1 cellular context compared by ENCODE assay signal in the genomic region with DNA sequence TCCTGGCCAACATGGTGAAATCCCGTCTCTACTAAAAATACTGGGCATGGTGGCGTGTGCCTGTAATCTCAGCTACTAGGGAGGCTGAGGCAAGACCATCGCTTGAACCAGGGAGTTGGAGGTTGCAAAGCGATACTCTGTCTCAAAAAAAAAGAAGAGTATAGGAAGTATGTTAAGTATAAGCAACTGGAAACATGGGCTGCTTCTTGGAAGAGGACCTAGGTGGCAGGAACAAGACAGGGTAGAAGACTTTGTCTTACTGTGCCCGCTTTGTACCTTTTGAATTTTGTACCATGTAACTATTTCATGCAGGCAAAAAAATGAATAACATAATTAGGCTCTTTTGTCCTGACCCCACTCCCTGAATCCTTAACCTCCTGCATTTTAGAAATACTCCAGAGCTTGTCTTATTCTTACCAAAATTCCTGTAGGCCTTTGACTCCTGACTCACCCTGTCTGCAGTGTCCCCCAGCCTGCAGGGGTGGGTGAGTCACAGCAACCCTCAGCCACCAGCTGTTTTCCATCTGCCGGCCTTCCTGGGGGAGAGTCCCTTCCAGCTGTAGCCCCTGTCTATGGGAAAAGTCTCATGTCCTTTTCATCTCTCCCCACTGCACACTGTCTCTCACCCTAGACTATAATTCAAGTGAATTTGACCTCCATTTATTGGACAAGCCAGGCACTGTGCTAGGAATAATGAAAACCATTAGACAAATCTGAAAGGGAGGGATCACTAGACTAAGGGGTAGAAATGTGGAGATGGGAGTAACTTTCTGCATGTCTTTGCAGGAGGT.
TF ChIP-seq lines count a peak whose summit lies in the region.

No MANE protein-coding gene starts in this region.

TF ChIP-seq in HepG2, 621 proteins besides CTCF, POLR2A, EP300 and RAD21 (continued from another document and continues in another):
- TF ChIP-seq, protein P1, sequence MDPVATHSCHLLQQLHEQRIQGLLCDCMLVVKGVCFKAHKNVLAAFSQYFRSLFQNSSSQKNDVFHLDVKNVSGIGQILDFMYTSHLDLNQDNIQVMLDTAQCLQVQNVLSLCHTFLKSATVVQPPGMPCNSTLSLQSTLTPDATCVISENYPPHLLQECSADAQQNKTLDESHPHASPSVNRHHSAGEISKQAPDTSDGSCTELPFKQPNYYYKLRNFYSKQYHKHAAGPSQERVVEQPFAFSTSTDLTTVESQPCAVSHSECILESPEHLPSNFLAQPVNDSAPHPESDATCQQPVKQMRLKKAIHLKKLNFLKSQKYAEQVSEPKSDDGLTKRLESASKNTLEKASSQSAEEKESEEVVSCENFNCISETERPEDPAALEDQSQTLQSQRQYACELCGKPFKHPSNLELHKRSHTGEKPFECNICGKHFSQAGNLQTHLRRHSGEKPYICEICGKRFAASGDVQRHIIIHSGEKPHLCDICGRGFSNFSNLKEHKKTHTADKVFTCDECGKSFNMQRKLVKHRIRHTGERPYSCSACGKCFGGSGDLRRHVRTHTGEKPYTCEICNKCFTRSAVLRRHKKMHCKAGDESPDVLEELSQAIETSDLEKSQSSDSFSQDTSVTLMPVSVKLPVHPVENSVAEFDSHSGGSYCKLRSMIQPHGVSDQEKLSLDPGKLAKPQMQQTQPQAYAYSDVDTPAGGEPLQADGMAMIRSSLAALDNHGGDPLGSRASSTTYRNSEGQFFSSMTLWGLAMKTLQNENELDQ (CRISPR knock-in tag; IDR thresholded peaks at IDR 0.05; ENCODE audit: borderline replicate concordance) = no peak
- no peak for TF ChIP-seq FOXO1 (CRISPR knock-in tag; IDR thresholded peaks at IDR 0.05)
- TF ChIP-seq, protein P2, sequence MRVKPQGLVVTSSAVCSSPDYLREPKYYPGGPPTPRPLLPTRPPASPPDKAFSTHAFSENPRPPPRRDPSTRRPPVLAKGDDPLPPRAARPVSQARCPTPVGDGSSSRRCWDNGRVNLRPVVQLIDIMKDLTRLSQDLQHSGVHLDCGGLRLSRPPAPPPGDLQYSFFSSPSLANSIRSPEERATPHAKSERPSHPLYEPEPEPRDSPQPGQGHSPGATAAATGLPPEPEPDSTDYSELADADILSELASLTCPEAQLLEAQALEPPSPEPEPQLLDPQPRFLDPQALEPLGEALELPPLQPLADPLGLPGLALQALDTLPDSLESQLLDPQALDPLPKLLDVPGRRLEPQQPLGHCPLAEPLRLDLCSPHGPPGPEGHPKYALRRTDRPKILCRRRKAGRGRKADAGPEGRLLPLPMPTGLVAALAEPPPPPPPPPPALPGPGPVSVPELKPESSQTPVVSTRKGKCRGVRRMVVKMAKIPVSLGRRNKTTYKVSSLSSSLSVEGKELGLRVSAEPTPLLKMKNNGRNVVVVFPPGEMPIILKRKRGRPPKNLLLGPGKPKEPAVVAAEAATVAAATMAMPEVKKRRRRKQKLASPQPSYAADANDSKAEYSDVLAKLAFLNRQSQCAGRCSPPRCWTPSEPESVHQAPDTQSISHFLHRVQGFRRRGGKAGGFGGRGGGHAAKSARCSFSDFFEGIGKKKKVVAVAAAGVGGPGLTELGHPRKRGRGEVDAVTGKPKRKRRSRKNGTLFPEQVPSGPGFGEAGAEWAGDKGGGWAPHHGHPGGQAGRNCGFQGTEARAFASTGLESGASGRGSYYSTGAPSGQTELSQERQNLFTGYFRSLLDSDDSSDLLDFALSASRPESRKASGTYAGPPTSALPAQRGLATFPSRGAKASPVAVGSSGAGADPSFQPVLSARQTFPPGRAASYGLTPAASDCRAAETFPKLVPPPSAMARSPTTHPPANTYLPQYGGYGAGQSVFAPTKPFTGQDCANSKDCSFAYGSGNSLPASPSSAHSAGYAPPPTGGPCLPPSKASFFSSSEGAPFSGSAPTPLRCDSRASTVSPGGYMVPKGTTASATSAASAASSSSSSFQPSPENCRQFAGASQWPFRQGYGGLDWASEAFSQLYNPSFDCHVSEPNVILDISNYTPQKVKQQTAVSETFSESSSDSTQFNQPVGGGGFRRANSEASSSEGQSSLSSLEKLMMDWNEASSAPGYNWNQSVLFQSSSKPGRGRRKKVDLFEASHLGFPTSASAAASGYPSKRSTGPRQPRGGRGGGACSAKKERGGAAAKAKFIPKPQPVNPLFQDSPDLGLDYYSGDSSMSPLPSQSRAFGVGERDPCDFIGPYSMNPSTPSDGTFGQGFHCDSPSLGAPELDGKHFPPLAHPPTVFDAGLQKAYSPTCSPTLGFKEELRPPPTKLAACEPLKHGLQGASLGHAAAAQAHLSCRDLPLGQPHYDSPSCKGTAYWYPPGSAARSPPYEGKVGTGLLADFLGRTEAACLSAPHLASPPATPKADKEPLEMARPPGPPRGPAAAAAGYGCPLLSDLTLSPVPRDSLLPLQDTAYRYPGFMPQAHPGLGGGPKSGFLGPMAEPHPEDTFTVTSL (CRISPR knock-in tag; IDR thresholded peaks at IDR 0.05; ENCODE audit: borderline replicate concordance) = no peak
- TF ChIP-seq, protein P3, sequence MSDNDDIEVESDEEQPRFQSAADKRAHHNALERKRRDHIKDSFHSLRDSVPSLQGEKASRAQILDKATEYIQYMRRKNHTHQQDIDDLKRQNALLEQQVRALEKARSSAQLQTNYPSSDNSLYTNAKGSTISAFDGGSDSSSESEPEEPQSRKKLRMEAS (IDR thresholded peaks at IDR 0.05) = no peak
- no peak for TF ChIP-seq MEIS2 (CRISPR knock-in tag; IDR thresholded peaks at IDR 0.05)
- TF ChIP-seq, protein P4, sequence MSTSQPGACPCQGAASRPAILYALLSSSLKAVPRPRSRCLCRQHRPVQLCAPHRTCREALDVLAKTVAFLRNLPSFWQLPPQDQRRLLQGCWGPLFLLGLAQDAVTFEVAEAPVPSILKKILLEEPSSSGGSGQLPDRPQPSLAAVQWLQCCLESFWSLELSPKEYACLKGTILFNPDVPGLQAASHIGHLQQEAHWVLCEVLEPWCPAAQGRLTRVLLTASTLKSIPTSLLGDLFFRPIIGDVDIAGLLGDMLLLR (CRISPR knock-in tag; IDR thresholded peaks at IDR 0.05) = no peak
- TF ChIP-seq, protein P5, sequence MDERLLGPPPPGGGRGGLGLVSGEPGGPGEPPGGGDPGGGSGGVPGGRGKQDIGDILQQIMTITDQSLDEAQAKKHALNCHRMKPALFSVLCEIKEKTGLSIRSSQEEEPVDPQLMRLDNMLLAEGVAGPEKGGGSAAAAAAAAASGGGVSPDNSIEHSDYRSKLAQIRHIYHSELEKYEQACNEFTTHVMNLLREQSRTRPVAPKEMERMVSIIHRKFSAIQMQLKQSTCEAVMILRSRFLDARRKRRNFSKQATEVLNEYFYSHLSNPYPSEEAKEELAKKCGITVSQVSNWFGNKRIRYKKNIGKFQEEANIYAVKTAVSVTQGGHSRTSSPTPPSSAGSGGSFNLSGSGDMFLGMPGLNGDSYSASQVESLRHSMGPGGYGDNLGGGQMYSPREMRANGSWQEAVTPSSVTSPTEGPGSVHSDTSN (CRISPR knock-in tag; IDR thresholded peaks at IDR 0.05) = no peak
- no peak for TF ChIP-seq ONECUT2 (CRISPR knock-in tag; IDR thresholded peaks at IDR 0.05)
- no peak for TF ChIP-seq ELF1 (CRISPR knock-in tag; IDR thresholded peaks at IDR 0.05)
- TF ChIP-seq TCF12 (IDR thresholded peaks at IDR 0.05) = no peak
- no peak for TF ChIP-seq TCF12 (CRISPR knock-in tag; IDR thresholded peaks at IDR 0.05)
- TF ChIP-seq, protein P6, sequence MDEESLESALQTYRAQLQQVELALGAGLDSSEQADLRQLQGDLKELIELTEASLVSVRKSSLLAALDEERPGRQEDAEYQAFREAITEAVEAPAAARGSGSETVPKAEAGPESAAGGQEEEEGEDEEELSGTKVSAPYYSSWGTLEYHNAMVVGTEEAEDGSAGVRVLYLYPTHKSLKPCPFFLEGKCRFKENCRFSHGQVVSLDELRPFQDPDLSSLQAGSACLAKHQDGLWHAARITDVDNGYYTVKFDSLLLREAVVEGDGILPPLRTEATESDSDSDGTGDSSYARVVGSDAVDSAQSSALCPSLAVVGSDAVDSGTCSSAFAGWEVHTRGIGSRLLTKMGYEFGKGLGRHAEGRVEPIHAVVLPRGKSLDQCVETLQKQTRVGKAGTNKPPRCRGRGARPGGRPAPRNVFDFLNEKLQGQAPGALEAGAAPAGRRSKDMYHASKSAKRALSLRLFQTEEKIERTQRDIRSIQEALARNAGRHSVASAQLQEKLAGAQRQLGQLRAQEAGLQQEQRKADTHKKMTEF (CRISPR knock-in tag; IDR thresholded peaks at IDR 0.05) = no peak
- TF ChIP-seq, protein P7, sequence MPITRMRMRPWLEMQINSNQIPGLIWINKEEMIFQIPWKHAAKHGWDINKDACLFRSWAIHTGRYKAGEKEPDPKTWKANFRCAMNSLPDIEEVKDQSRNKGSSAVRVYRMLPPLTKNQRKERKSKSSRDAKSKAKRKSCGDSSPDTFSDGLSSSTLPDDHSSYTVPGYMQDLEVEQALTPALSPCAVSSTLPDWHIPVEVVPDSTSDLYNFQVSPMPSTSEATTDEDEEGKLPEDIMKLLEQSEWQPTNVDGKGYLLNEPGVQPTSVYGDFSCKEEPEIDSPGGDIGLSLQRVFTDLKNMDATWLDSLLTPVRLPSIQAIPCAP (CRISPR knock-in tag; IDR thresholded peaks at IDR 0.05; ENCODE audit: low read depth) = no peak
- TF ChIP-seq U2AF2 (IDR thresholded peaks at IDR 0.05; ENCODE audit: low read depth, low read length) = no peak
- no peak for TF ChIP-seq HNRNPL (IDR thresholded peaks at IDR 0.05; ENCODE audit: low read depth, low read length)
- TF ChIP-seq, protein P8, sequence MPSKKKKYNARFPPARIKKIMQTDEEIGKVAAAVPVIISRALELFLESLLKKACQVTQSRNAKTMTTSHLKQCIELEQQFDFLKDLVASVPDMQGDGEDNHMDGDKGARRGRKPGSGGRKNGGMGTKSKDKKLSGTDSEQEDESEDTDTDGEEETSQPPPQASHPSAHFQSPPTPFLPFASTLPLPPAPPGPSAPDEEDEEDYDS (CRISPR knock-in tag; IDR thresholded peaks at IDR 0.05) = no peak
- no peak for TF ChIP-seq ZNF382 (CRISPR knock-in tag; IDR thresholded peaks at IDR 0.05; ENCODE audit: borderline replicate concordance)
- TF ChIP-seq NCOA2 (CRISPR knock-in tag; IDR thresholded peaks at IDR 0.05) = no peak
- TF ChIP-seq ARNT2 (CRISPR knock-in tag; IDR thresholded peaks at IDR 0.05; ENCODE audit: low read depth) = no peak
- TF ChIP-seq HMGA1 (CRISPR knock-in tag; conservative IDR thresholded peaks at IDR 0.05) = no peak
- TF ChIP-seq, protein P9, sequence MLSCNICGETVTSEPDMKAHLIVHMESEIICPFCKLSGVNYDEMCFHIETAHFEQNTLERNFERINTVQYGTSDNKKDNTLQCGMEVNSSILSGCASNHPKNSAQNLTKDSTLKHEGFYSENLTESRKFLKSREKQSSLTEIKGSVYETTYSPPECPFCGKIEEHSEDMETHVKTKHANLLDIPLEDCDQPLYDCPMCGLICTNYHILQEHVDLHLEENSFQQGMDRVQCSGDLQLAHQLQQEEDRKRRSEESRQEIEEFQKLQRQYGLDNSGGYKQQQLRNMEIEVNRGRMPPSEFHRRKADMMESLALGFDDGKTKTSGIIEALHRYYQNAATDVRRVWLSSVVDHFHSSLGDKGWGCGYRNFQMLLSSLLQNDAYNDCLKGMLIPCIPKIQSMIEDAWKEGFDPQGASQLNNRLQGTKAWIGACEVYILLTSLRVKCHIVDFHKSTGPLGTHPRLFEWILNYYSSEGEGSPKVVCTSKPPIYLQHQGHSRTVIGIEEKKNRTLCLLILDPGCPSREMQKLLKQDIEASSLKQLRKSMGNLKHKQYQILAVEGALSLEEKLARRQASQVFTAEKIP (CRISPR knock-in tag; IDR thresholded peaks at IDR 0.05; ENCODE audit: borderline replicate concordance) = no peak
- 0 out of 2 replicates have a peak, but pooled peaks have one; percentile 9 for TF ChIP-seq ZNF605 (CRISPR knock-in tag; IDR thresholded peaks at IDR 0.05)
- TF ChIP-seq PITX1 (CRISPR knock-in tag; IDR thresholded peaks at IDR 0.05) = no peak
- no peak for TF ChIP-seq ZNF781 (CRISPR knock-in tag; IDR thresholded peaks at IDR 0.05; ENCODE audit: borderline replicate concordance, not compliant biosample characterization)
- no peak for TF ChIP-seq ZSCAN29 (CRISPR knock-in tag; conservative IDR thresholded peaks at IDR 0.05)
- no peak for TF ChIP-seq TP53 (CRISPR knock-in tag; conservative IDR thresholded peaks at IDR 0.05)
- no peak for TF ChIP-seq SMAD9 (CRISPR knock-in tag; IDR thresholded peaks at IDR 0.05)
- TF ChIP-seq MED13 (CRISPR knock-in tag; IDR thresholded peaks at IDR 0.05) = no peak
- TF ChIP-seq, protein P10, sequence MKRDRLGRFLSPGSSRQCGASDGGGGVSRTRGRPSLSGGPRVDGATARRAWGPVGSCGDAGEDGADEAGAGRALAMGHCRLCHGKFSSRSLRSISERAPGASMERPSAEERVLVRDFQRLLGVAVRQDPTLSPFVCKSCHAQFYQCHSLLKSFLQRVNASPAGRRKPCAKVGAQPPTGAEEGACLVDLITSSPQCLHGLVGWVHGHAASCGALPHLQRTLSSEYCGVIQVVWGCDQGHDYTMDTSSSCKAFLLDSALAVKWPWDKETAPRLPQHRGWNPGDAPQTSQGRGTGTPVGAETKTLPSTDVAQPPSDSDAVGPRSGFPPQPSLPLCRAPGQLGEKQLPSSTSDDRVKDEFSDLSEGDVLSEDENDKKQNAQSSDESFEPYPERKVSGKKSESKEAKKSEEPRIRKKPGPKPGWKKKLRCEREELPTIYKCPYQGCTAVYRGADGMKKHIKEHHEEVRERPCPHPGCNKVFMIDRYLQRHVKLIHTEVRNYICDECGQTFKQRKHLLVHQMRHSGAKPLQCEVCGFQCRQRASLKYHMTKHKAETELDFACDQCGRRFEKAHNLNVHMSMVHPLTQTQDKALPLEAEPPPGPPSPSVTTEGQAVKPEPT (CRISPR knock-in tag; IDR thresholded peaks at IDR 0.05; ENCODE audit: low read depth) = no peak
- TF ChIP-seq, protein P11, sequence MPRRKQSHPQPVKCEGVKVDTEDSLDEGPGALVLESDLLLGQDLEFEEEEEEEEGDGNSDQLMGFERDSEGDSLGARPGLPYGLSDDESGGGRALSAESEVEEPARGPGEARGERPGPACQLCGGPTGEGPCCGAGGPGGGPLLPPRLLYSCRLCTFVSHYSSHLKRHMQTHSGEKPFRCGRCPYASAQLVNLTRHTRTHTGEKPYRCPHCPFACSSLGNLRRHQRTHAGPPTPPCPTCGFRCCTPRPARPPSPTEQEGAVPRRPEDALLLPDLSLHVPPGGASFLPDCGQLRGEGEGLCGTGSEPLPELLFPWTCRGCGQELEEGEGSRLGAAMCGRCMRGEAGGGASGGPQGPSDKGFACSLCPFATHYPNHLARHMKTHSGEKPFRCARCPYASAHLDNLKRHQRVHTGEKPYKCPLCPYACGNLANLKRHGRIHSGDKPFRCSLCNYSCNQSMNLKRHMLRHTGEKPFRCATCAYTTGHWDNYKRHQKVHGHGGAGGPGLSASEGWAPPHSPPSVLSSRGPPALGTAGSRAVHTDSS (CRISPR knock-in tag; conservative IDR thresholded peaks at IDR 0.05) = no peak
- no peak for TF ChIP-seq NFKBIZ (CRISPR knock-in tag; IDR thresholded peaks at IDR 0.05)
